10 cellular contexts compared by ENCODE assay signal in the genomic region with DNA sequence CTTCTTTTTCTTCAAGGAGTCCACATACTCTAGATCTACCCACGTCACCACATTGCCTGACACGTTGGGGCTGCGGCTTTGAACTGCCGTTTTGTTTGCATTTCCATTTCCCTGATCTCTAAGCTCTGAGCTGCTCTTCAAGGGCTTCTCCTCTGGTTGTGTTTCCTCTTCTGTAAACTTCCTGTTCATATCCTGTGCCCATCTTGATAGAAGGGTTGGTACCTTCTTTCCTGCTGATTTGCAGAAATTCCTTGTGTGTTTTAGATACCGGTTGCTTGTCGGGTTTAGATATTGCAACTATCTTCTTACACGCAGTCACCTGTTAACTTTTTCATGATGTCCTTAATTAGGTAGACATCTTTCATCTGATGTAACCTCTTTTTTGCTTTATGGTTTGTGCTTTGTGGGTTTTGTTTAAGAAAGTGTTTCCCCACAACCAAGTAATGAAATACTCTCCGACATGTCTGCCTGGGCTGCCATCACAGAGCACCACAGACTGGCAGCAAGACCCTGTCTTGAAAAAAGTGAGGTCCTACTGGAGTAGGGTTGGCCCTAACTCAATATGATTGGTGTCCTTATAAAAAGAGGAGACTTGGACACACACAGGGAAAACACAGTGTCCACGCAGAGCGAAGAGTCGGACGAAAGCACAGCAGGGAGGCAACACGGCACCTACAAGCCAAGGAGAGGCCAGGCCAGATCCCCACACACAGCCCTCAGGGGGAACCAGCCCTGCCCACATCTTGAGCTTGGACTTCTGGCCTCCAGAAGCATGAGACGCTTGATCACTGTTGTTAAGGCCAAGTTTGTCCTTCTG.
DNase-seq lines count a peak whose midpoint lies in the region; ATAC-seq and TF ChIP-seq lines count a peak whose summit lies in the region.
"Had no signal": no experiment of that assay in that cellular context is flagged by ENCODE, and none has a peak within 500 bp of the region (broad histone marks: within the 10 kb centered on the region; RNA-seq: fewer than 3 reads in every experiment).

No MANE protein-coding gene starts in this region.

- H3K4me3 ChIP-seq in left lung (no peak overlapping the region), thymus (ENCODE audit: low read length) (no peak overlapping the region), vagina (no peak overlapping the region)
- H3K4me3 ChIP-seq: A549, SK-N-MC had no signal

- TF ChIP-seq CTCF in left lung (IDR thresholded peaks at IDR 0.05) (no peak), vagina (IDR thresholded peaks at IDR 0.05) (no peak)

- H3K36me3 ChIP-seq in left lung, result no peaks in the 10 kb centered on the region
- no peaks in the 10 kb centered on the region for H3K36me3 ChIP-seq in thymus (ENCODE audit: control insufficient read depth, insufficient read depth)
- H3K36me3 ChIP-seq in vagina, result no peaks in the 10 kb centered on the region

- H3K27ac ChIP-seq in left lung (peak overlapping the region in 1 of 2 donors; percentile 76), thymus (ENCODE audit: low read depth) (peak overlapping the region; percentile 99), vagina (no peak overlapping the region)
- H3K27ac ChIP-seq: A549, SK-N-MC had no signal

- H3K9me3 ChIP-seq in left lung (peaks cover 0 to 24% of the 10 kb centered on the region in 2 donors), thymus (ENCODE audit: control insufficient read depth) (peaks cover 4% of the 10 kb centered on the region), vagina (no peaks in the 10 kb centered on the region)

- 52% methylated on average over 14 of the region's 14 CpGs for WGBS in thymus

- peak; percentile 76 for ATAC-seq in left lung
- ATAC-seq in GM21390 (IDR thresholded peaks at IDR 0.05; ENCODE audit: unreplicated experiment), result no peak
- ATAC-seq: A549 had no signal

- H3K27me3 ChIP-seq in left lung, result no peaks in the 10 kb centered on the region
- H3K27me3 ChIP-seq in thymus (ENCODE audit: control insufficient read depth, insufficient read depth), result no peaks in the 10 kb centered on the region
- H3K27me3 ChIP-seq in vagina, result no peaks in the 10 kb centered on the region

- DNase-seq in activated CD8-positive, alpha-beta memory T cell treated with anti-CD3 and anti-CD28 coated beads for 24 hours, result peak; percentile 78
- no peak for DNase-seq in activated CD8-positive, alpha-beta memory T cell treated with anti-CD3 and anti-CD28 coated beads, Interleukin-2, amount 50 U/mL, for 48 hours
- DNase-seq in activated CD8-positive, alpha-beta memory T cell treated with anti-CD3 and anti-CD28 coated beads, Interleukin-2, amount 50 U/mL, for 4 hours, result peak; percentile 68
- DNase-seq in left lung (peak in 1 of 2 donors; percentile 45), vagina (ENCODE audit: extremely low spot score in 2 of 2) (no peak), foreskin melanocyte (no peak)

- H3K4me1 ChIP-seq in left lung, result peaks cover 8 to 24% of the 10 kb centered on the region in 2 donors
- H3K4me1 ChIP-seq in thymus (ENCODE audit: control insufficient read depth, insufficient read depth, low read length), result peaks cover 23% of the 10 kb centered on the region
- no peaks in the 10 kb centered on the region for H3K4me1 ChIP-seq in vagina
- H3K4me1 ChIP-seq: A549 had no signal

- intact Hi-C loops in left lung (cut with DNase I), result no loop called here
- intact Hi-C loops in vagina (cut with DNase I), result no loop called here

- no peak for TF ChIP-seq POLR2A in vagina (IDR thresholded peaks at IDR 0.05)

Comparison
In these comparisons a context has a peak if more than half of its experiments do, and no peak if none do; other contexts are left out.
1. DNase-seq: peak in activated CD8-positive, alpha-beta memory T cell treated with anti-CD3 and anti-CD28 coated beads for 24 hours (single experiment) and activated CD8-positive, alpha-beta memory T cell treated with anti-CD3 and anti-CD28 coated beads, Interleukin-2, amount 50 U/mL, for 4 hours (single experiment); none in activated CD8-positive, alpha-beta memory T cell treated with anti-CD3 and anti-CD28 coated beads, Interleukin-2, amount 50 U/mL, for 48 hours (single experiment), vagina (0 of 2) and foreskin melanocyte (single experiment).